In genomic region chr12:13075786-13076570, GRCh38 we compare ENCODE assay signal across 24 cellular contexts. TPM values are rescaled to one million over a fixed set of nuclear protein-coding genes. Genes with fewer than 3 reads are reported as not detected.
"Had no signal": no experiment of that assay in that cellular context is flagged by ENCODE, and none has a peak within 500 bp of the region (broad histone marks: within the 10 kb centered on the region; RNA-seq: fewer than 3 reads in every experiment).

No MANE protein-coding gene starts in this region.

- H3K4me1 ChIP-seq: colonic mucosa, right atrium auricular region, sigmoid colon, upper lobe of left lung had no signal

- H3K4me3 ChIP-seq: colonic mucosa, mucosa of descending colon, right atrium auricular region, sigmoid colon, thyroid gland, upper lobe of left lung had no signal

- DNase-seq: caudate nucleus; colonic mucosa; dermis blood vessel endothelial cell; erythroblast; foreskin melanocyte; head of caudate nucleus; hippocampal formation; mammary epithelial cell; mucosa of descending colon; natural killer cell; sigmoid colon; small intestine; stimulated activated CD4-positive, alpha-beta T cell treated with anti-CD3 and anti-CD28 coated beads, Interleukin-12 subunit alpha, Interleukin-12 subunit beta, amount 100 ng/mL, for 4 hours; stimulated activated naive CD4-positive, alpha-beta T cell treated with Interleukin-2 at 50 U/mL for 16 hours; thyroid gland; upper lobe of left lung had no signal

- FAIRE-seq: endothelial cell of umbilical vein, small intestine had no signal

- H3K27me3 ChIP-seq: colonic mucosa, right atrium auricular region, sigmoid colon, thyroid gland, upper lobe of left lung had no signal

- H3K9me3 ChIP-seq: colonic mucosa, mucosa of descending colon, right atrium auricular region, sigmoid colon, thyroid gland, upper lobe of left lung had no signal

- H3K36me3 ChIP-seq: colonic mucosa had no signal

- H3K27ac Mint-ChIP-seq: natural killer cell had no signal

- H3K9me3 Mint-ChIP-seq: natural killer cell had no signal

- H3K4me1 Mint-ChIP-seq: natural killer cell had no signal

- H3K36me3 Mint-ChIP-seq: natural killer cell had no signal

- H3K27ac ChIP-seq: colonic mucosa, right atrium auricular region, sigmoid colon, upper lobe of left lung had no signal

- H3K4me3 Mint-ChIP-seq: natural killer cell had no signal

RNA-seq across cellular contexts. Expression of gene GSG1, which starts 27.5 kb away (rescaled TPM):
- total RNA-seq: cerebellum, colonic mucosa, dermis blood vessel endothelial cell, endothelial cell of umbilical vein, left lobe of liver, lower leg skin, mammary epithelial cell, mesenteric fat pad, mucosa of descending colon, natural killer cell, osteocyte, posterior vena cava, right atrium auricular region, sigmoid colon, upper lobe of left lung had no signal
- polyA plus RNA-seq: endothelial cell of umbilical vein, sigmoid colon had no signal
